In the genomic region with DNA sequence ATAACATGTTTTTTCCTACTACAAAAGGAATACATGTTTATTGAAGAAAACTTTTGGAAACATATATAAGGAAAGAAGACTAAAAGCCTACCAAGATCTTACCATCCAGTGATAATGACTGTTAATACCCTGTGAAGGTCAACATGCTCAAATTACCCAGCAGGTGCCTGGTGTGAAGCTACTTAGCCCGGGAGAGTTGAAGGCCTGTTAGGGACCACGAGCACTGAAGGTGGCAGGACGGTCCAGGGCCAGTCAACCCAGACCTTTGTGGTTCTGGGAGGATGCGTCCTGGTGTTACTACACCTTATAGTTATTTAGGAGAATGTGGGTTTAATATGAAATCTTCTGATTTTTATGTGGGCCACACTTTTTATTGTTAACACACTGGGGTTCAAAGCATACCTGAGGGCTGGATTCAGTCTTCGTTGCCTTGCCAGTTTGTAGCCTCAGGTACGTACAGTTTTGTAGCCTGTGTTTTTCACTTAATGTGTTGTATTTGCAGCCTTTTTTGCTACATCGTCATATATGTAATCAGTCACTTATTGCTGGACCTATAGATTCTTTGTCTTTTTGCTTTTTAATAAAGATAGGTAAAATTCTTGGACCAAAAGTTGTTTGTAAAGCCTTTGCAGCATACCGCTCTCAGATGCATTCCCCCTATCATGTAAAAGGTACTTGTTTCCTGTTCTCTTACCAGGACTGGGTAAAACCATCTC, we compare ENCODE assay signal across 1 cellular context.
TF ChIP-seq lines count a peak whose summit lies in the region.

No MANE protein-coding gene starts in this region.

TF ChIP-seq in HepG2, 621 proteins besides CTCF, POLR2A, EP300 and RAD21:
- peak; percentile 69 for TF ChIP-seq MAFF (IDR thresholded peaks at IDR 0.05; ENCODE audit: low read depth, low read length)
- peak; percentile 70 to 76; a peak in 3 of 4 replicates for TF ChIP-seq MAFK (conservative IDR thresholded peaks at IDR 0.05 in 1 of 2, IDR thresholded peaks at IDR 0.05 in 1 of 2; ENCODE audit: low read length in 2 of 2)
- TF ChIP-seq SMAD1 (CRISPR knock-in tag; IDR thresholded peaks at IDR 0.05; ENCODE audit: borderline replicate concordance, low read depth): no peak
- TF ChIP-seq ZNF350 (CRISPR knock-in tag; IDR thresholded peaks at IDR 0.05; ENCODE audit: borderline replicate concordance, low read depth): no peak
- TF ChIP-seq ESRRA (CRISPR knock-in tag; IDR thresholded peaks at IDR 0.05; ENCODE audit: low read depth): no peak
- TF ChIP-seq ZNF274 (CRISPR knock-in tag; IDR thresholded peaks at IDR 0.05): no peak
- TF ChIP-seq, protein P1, sequence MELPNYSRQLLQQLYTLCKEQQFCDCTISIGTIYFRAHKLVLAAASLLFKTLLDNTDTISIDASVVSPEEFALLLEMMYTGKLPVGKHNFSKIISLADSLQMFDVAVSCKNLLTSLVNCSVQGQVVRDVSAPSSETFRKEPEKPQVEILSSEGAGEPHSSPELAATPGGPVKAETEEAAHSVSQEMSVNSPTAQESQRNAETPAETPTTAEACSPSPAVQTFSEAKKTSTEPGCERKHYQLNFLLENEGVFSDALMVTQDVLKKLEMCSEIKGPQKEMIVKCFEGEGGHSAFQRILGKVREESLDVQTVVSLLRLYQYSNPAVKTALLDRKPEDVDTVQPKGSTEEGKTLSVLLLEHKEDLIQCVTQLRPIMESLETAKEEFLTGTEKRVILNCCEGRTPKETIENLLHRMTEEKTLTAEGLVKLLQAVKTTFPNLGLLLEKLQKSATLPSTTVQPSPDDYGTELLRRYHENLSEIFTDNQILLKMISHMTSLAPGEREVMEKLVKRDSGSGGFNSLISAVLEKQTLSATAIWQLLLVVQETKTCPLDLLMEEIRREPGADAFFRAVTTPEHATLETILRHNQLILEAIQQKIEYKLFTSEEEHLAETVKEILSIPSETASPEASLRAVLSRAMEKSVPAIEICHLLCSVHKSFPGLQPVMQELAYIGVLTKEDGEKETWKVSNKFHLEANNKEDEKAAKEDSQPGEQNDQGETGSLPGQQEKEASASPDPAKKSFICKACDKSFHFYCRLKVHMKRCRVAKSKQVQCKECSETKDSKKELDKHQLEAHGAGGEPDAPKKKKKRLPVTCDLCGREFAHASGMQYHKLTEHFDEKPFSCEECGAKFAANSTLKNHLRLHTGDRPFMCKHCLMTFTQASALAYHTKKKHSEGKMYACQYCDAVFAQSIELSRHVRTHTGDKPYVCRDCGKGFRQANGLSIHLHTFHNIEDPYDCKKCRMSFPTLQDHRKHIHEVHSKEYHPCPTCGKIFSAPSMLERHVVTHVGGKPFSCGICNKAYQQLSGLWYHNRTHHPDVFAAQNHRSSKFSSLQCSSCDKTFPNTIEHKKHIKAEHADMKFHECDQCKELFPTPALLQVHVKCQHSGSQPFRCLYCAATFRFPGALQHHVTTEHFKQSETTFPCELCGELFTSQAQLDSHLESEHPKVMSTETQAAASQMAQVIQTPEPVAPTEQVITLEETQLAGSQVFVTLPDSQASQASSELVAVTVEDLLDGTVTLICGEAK (IDR thresholded peaks at IDR 0.05): no peak
- TF ChIP-seq, protein P1 (CRISPR knock-in tag; IDR thresholded peaks at IDR 0.05): no peak
